Comparison of ENCODE assay signal across 7 cellular contexts in genomic region chr20:52083627-52084232, GRCh38.
DNase-seq lines count a peak whose midpoint lies in the region; ATAC-seq and TF ChIP-seq lines count a peak whose summit lies in the region.

No MANE protein-coding gene starts in this region.

- TF ChIP-seq CTCF in GM10266 (IDR thresholded peaks at IDR 0.05; ENCODE audit: control insufficient read depth, insufficient read depth, low read depth, missing control alignments) (peak; percentile 56), choroid plexus epithelial cell (conservative IDR thresholded peaks at IDR 0.05; ENCODE audit: low read depth, low read length) (peak; percentile 82)

- ATAC-seq in left lobe of liver (peak; percentile 68), HG02571 (IDR thresholded peaks at IDR 0.05; ENCODE audit: unreplicated experiment) (no peak)

- H3K4me3 ChIP-seq in choroid plexus epithelial cell (ENCODE audit: low read depth, low read length), result no peak overlapping the region

- DNase-seq in GM10266 (ENCODE audit: extremely low spot score) (peak; percentile 40), NCI-H1092 (lab: John Stamatoyannopoulos, UW) (peak; percentile 21), SKM-1 treated with dmso at 0.1 percent for 144 hours (lab: John Stamatoyannopoulos, UW; ENCODE audit: unreplicated experiment) (peak; percentile 42), choroid plexus epithelial cell (ENCODE audit: low read depth) (peak; percentile 87), left lobe of liver (ENCODE audit: low spot score) (no peak)
- DNase-seq in stimulated activated CD8-positive, alpha-beta memory T cell treated with anti-CD3 and anti-CD28 coated beads, Interleukin-4, amount 100 ng/mL, for 48 hours, result peak; percentile 69
